In genomic region chr5:139402561-139403158, GRCh38 we compare ENCODE assay signal across 8 cellular contexts. TPM values are rescaled to one million over a fixed set of nuclear protein-coding genes. Genes with fewer than 3 reads are reported as not detected.
A peak's percentile ranks its signal among the peaks of the same experiment; 100 is the strongest.
DNase-seq lines count a peak whose midpoint lies in the region; ATAC-seq and TF ChIP-seq lines count a peak whose summit lies in the region.

No MANE protein-coding gene starts in this region.

- in situ Hi-C loops in GM13976 (cut with MboI; ENCODE audit: low sequenced_read_pairs, unreplicated experiment) = loop anchor here (25.0 kb wide), 1 partner anchor 360 kb away; no protein-coding TSS in a partner anchor

- peaks cover 44% of the 10 kb centered on the region for H3K4me1 Mint-ChIP-seq in stimulated activated naive CD8-positive, alpha-beta T cell treated with anti-CD3 and anti-CD28 coated beads, Interleukin-15, Interleukin-2, amounts not matched to agents 100 ng/mL and 50 ng/mL, for 24 hours (ENCODE audit: low read depth)

- WGBS in tibial nerve, 2 donors = 68% methylated on average over 7 of the region's 7 CpGs

- H3K9me3 ChIP-seq in tibial nerve = no peaks in the 10 kb centered on the region

- TF ChIP-seq EP300 in tibial nerve (IDR thresholded peaks at IDR 0.05) = no peak

- H3K27me3 Mint-ChIP-seq in stimulated activated naive CD8-positive, alpha-beta T cell treated with anti-CD3 and anti-CD28 coated beads, Interleukin-15, Interleukin-2, amounts not matched to agents 100 ng/mL and 50 ng/mL, for 24 hours = no peaks in the 10 kb centered on the region

- H3K4me1 ChIP-seq in tibial nerve = peaks cover 4 to 15% (median 11%) of the 10 kb centered on the region in 4 donors

- ATAC-seq in SK-N-SH treated with all-trans-retinoic acid at 6 μM for 48 hours = 0 out of 3 replicates have a peak, but pooled peaks have one; percentile 8

- no peak for TF ChIP-seq POLR2A in tibial nerve (IDR thresholded peaks at IDR 0.05)

- H3K36me3 ChIP-seq in tibial nerve = no peaks in the 10 kb centered on the region

- H3K27ac Mint-ChIP-seq in stimulated activated naive CD8-positive, alpha-beta T cell treated with anti-CD3 and anti-CD28 coated beads, Interleukin-15, Interleukin-2, amounts not matched to agents 100 ng/mL and 50 ng/mL, for 24 hours = peak overlapping the region; percentile 100

- H3K9me3 Mint-ChIP-seq in stimulated activated naive CD8-positive, alpha-beta T cell treated with anti-CD3 and anti-CD28 coated beads, Interleukin-15, Interleukin-2, amounts not matched to agents 100 ng/mL and 50 ng/mL, for 24 hours = no peaks in the 10 kb centered on the region

- no peaks in the 10 kb centered on the region for H3K27me3 ChIP-seq in tibial nerve

- peak; percentile 27 to 43 for DNase-seq in AML-193 (lab: John Stamatoyannopoulos, UW)
- DNase-seq in GM13976 (ENCODE audit: low spot score) = no peak
- no peak for DNase-seq in foreskin fibroblast
- no peak for DNase-seq in hypothalamus (lab: John Stamatoyannopoulos, UW)
- DNase-seq in tibial nerve (ENCODE audit: low spot score in 2 of 2) = no peak
- DNase-seq in NCI-H446 treated with DMSO at 0.1 percent for 48 hours (lab: John Stamatoyannopoulos, UW) = no peak

- peak overlapping the region; percentile 94 for H3K4me3 Mint-ChIP-seq in stimulated activated naive CD8-positive, alpha-beta T cell treated with anti-CD3 and anti-CD28 coated beads, Interleukin-15, Interleukin-2, amounts not matched to agents 100 ng/mL and 50 ng/mL, for 24 hours

- peak overlapping the region in 2 of 4 donors; percentile 89 to 97 for H3K27ac ChIP-seq in tibial nerve

- H3K36me3 Mint-ChIP-seq in stimulated activated naive CD8-positive, alpha-beta T cell treated with anti-CD3 and anti-CD28 coated beads, Interleukin-15, Interleukin-2, amounts not matched to agents 100 ng/mL and 50 ng/mL, for 24 hours (ENCODE audit: low read depth) = no peaks in the 10 kb centered on the region

- H3K4me3 ChIP-seq in foreskin fibroblast (ENCODE audit: low read depth in 1 of 2, low read length in 2 of 2) (no peak overlapping the region), tibial nerve (no peak overlapping the region)

- TF ChIP-seq CTCF in GM13976 (IDR thresholded peaks at IDR 0.05; ENCODE audit: borderline replicate concordance, control extremely low read depth, extremely low read depth, insufficient read depth, missing control alignments) = peak; percentile 49
- peak; percentile 17 for TF ChIP-seq CTCF in foreskin fibroblast (IDR thresholded peaks at IDR 0.05; ENCODE audit: low read depth, low read length)
- peak in 1 of 5 experiments; percentile 10 for TF ChIP-seq CTCF in tibial nerve (IDR thresholded peaks at IDR 0.05)

TF ChIP-seq in SK-N-SH treated with all-trans-retinoic acid at 6 μM for 48 hours, 23 proteins besides CTCF, POLR2A, EP300 and RAD21:
- TF ChIP-seq SNAI2 (CRISPR knock-in tag; IDR thresholded peaks at IDR 0.05) (no peak), GLIS3 (CRISPR knock-in tag; IDR thresholded peaks at IDR 0.05) (no peak), ZC3H10 (CRISPR knock-in tag; IDR thresholded peaks at IDR 0.05) (no peak), ISL1 (CRISPR knock-in tag; IDR thresholded peaks at IDR 0.05) (no peak), ARNTL (CRISPR knock-in tag; IDR thresholded peaks at IDR 0.05; ENCODE audit: borderline replicate concordance, low read depth) (no peak), PPARA (CRISPR knock-in tag; IDR thresholded peaks at IDR 0.05; ENCODE audit: borderline replicate concordance) (no peak), ZNF70 (CRISPR knock-in tag; IDR thresholded peaks at IDR 0.05) (no peak), RARB (CRISPR knock-in tag; IDR thresholded peaks at IDR 0.05) (no peak), POU6F1 (CRISPR knock-in tag; IDR thresholded peaks at IDR 0.05; ENCODE audit: borderline replicate concordance, low read depth) (no peak), CSDC2 (CRISPR knock-in tag; IDR thresholded peaks at IDR 0.05) (no peak), ZNF565 (CRISPR knock-in tag; conservative IDR thresholded peaks at IDR 0.05; ENCODE audit: low read depth) (no peak), ZFP3 (CRISPR knock-in tag; IDR thresholded peaks at IDR 0.05) (no peak), ZFP30 (CRISPR knock-in tag; IDR thresholded peaks at IDR 0.05) (no peak), BACH2 (CRISPR knock-in tag; IDR thresholded peaks at IDR 0.05; ENCODE audit: borderline replicate concordance) (no peak)
- TF ChIP-seq, protein P1, sequence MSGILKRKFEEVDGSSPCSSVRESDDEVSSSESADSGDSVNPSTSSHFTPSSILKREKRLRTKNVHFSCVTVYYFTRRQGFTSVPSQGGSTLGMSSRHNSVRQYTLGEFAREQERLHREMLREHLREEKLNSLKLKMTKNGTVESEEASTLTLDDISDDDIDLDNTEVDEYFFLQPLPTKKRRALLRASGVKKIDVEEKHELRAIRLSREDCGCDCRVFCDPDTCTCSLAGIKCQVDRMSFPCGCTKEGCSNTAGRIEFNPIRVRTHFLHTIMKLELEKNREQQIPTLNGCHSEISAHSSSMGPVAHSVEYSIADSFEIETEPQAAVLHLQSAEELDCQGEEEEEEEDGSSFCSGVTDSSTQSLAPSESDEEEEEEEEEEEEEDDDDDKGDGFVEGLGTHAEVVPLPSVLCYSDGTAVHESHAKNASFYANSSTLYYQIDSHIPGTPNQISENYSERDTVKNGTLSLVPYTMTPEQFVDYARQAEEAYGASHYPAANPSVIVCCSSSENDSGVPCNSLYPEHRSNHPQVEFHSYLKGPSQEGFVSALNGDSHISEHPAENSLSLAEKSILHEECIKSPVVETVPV (CRISPR knock-in tag; IDR thresholded peaks at IDR 0.05) = no peak
- TF ChIP-seq, protein P2, sequence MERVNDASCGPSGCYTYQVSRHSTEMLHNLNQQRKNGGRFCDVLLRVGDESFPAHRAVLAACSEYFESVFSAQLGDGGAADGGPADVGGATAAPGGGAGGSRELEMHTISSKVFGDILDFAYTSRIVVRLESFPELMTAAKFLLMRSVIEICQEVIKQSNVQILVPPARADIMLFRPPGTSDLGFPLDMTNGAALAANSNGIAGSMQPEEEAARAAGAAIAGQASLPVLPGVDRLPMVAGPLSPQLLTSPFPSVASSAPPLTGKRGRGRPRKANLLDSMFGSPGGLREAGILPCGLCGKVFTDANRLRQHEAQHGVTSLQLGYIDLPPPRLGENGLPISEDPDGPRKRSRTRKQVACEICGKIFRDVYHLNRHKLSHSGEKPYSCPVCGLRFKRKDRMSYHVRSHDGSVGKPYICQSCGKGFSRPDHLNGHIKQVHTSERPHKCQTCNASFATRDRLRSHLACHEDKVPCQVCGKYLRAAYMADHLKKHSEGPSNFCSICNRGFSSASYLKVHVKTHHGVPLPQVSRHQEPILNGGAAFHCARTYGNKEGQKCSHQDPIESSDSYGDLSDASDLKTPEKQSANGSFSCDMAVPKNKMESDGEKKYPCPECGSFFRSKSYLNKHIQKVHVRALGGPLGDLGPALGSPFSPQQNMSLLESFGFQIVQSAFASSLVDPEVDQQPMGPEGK (CRISPR knock-in tag; IDR thresholded peaks at IDR 0.05; ENCODE audit: borderline replicate concordance) = no peak
TF ChIP-seq in SK-N-SH treated with all-trans-retinoic acid at 6 μM for 48 hours: peak in this region for 0.

RNA-seq across cellular contexts. Expression of gene SPATA24, which starts 1.2 kb away (rescaled TPM):
- 1 to 10 TPM in 2 of 4 donors, not detected in 2; 1.9 to 7.2 TPM for total RNA-seq in tibial nerve

RNA-seq across cellular contexts. Expression of gene PROB1, which starts 7.8 kb away (rescaled TPM):
- 1 to 10 TPM in 3 of 4 donors, under 1 TPM in 1; 0.63 to 3.6 (median 1.3) TPM for total RNA-seq in tibial nerve

RNA-seq across cellular contexts. Expression of gene MZB1, which starts 12.9 kb away (rescaled TPM):
- 1 to 10 TPM in 2 of 4 donors, not detected in 2; 2.1 to 2.4 TPM for total RNA-seq in tibial nerve

RNA-seq across cellular contexts. Expression of gene SLC23A1, which starts 19.6 kb away (rescaled TPM):
- not detected for total RNA-seq in tibial nerve

RNA-seq across cellular contexts. Expression of gene DNAJC18, which starts 36.7 kb away (rescaled TPM):
- 10 to 100 TPM in 3 of 4 donors, 1 to 10 TPM in 1; 9.2 to 11.4 (median 10.7) TPM for total RNA-seq in tibial nerve

Comparison
In these comparisons a context has a peak if more than half of its experiments do, and no peak if none do; other contexts are left out.
1. DNase-seq: peak in AML-193 (2 of 2); none in GM13976 (single experiment), foreskin fibroblast (0 of 2), hypothalamus (0 of 51), tibial nerve (0 of 2) and NCI-H446 treated with DMSO at 0.1 percent for 48 hours (single experiment).